ENCODE assay signal across 19 cellular contexts in genomic region chr6:90072501-90072900, GRCh38.
DNase-seq lines count a peak whose midpoint lies in the region; ATAC-seq and TF ChIP-seq lines count a peak whose summit lies in the region.
"Had no signal": no experiment of that assay in that cellular context is flagged by ENCODE, and none has a peak within 500 bp of the region (broad histone marks: within the 10 kb centered on the region; RNA-seq: fewer than 3 reads in every experiment).

No MANE protein-coding gene starts in this region.

- H3K27me3 Mint-ChIP-seq in activated T-cell treated with anti-CD3 and anti-CD28 coated beads, Interleukin-2, amount 50 U/mL, for 4 hours (ENCODE audit: low read depth): no peaks in the 10 kb centered on the region
- no peaks in the 10 kb centered on the region for H3K27me3 Mint-ChIP-seq in activated B cell treated with CpG ODN at 0.5 μM for 24 hours
- H3K27me3 Mint-ChIP-seq in HFFc6 (ENCODE audit: insufficient read depth): peaks cover 3% of the 10 kb centered on the region; the same call in 1 of the 2 replicates
- H3K27me3 Mint-ChIP-seq: CD8-positive, alpha-beta memory T cell had no signal

- POLR2A ChIA-PET in activated B cell treated with CpG ODN at 0.5 μM for 24 hours (lab: Charles Lee): interaction anchor here (0.6 to 3.2 kb wide), 8 partner anchors 11 to 211 kb away, joined by 3 to 15 read pairs (median 3); no protein-coding TSS in a partner anchor

- peaks cover 91% of the 10 kb centered on the region for H3K4me1 Mint-ChIP-seq in activated T-cell treated with anti-CD3 and anti-CD28 coated beads, Interleukin-2, amount 50 U/mL, for 4 hours (ENCODE audit: low read depth)
- H3K4me1 Mint-ChIP-seq in activated B cell treated with CpG ODN at 0.5 μM for 24 hours: peaks cover 87% of the 10 kb centered on the region
- no peaks in the 10 kb centered on the region for H3K4me1 Mint-ChIP-seq in HFFc6 (ENCODE audit: low read depth)

- H3K4me3 Mint-ChIP-seq in activated T-cell treated with anti-CD3 and anti-CD28 coated beads, Interleukin-2, amount 50 U/mL, for 4 hours: peak overlapping the region; percentile 60
- H3K4me3 Mint-ChIP-seq in activated B cell treated with CpG ODN at 0.5 μM for 24 hours: peak overlapping the region; percentile 50
- no peak overlapping the region for H3K4me3 Mint-ChIP-seq in HFFc6
- H3K4me3 Mint-ChIP-seq: activated CD8-positive, alpha-beta memory T cell treated with anti-CD3 and anti-CD28 coated beads, Interleukin-2, amount 10 ng/mL, durations not matched to agents 7 days and 5 days had no signal

- CTCF ChIA-PET in activated B cell treated with CpG ODN at 0.5 μM for 24 hours (lab: Charles Lee): interaction anchor here (1.0 to 1.8 kb wide), 4 partner anchors 22 to 144 kb away, joined by 3 to 6 read pairs (median 4); no protein-coding TSS in a partner anchor

- H3K36me3 Mint-ChIP-seq in activated T-cell treated with anti-CD3 and anti-CD28 coated beads, Interleukin-2, amount 50 U/mL, for 4 hours (ENCODE audit: insufficient read depth): peaks cover 71% of the 10 kb centered on the region
- H3K36me3 Mint-ChIP-seq in activated B cell treated with CpG ODN at 0.5 μM for 24 hours (ENCODE audit: low read depth) (peaks cover 76% of the 10 kb centered on the region), HFFc6 (ENCODE audit: low read depth) (no peaks in the 10 kb centered on the region)

- peak overlapping the region in 34 of 59 donors; percentile 0 to 91 (median 77) for H3K27ac ChIP-seq in dorsolateral prefrontal cortex
- H3K27ac ChIP-seq: cardiac muscle cell, thyroid gland, VCaP had no signal

- no peaks in the 10 kb centered on the region for H3K27me3 ChIP-seq in dorsolateral prefrontal cortex
- H3K27me3 ChIP-seq: cardiac muscle cell, thyroid gland had no signal

- TF ChIP-seq CTCF in activated B cell treated with CpG ODN at 0.5 μM for 24 hours (IDR thresholded peaks at IDR 0.05) (no peak), dorsolateral prefrontal cortex (IDR thresholded peaks at IDR 0.05 in 54 of 56, conservative IDR thresholded peaks at IDR 0.05 in 2 of 56; ENCODE audit: low read depth in 1 of 56, partially characterized antibody in 56 of 56) (no peak), HFFc6 (IDR thresholded peaks at IDR 0.05) (no peak)

- DNase-seq in activated T-cell treated with anti-CD3 and anti-CD28 coated beads, Interleukin-2, amount 50 U/mL, for 4 hours: no peak
- DNase-seq in activated T-cell treated with anti-CD3 and anti-CD28 coated beads, Interleukin-2, amount 50 U/mL, for 1 hour: no peak
- DNase-seq in activated B cell treated with CpG ODN at 0.5 μM for 24 hours: no peak
- no peak for DNase-seq in dorsolateral prefrontal cortex
- no peak for DNase-seq in stimulated activated naive CD8-positive, alpha-beta T cell treated with anti-CD3 and anti-CD28 coated beads, Interleukin-15, Interleukin-2, amounts not matched to agents 100 U/mL and 50 U/mL, for 24 hours
- DNase-seq in HFFc6: no peak
- DNase-seq in AG20443 (ENCODE audit: low spot score): no peak
- DNase-seq: activated CD8-positive, alpha-beta memory T cell treated with anti-CD3 and anti-CD28 coated beads, Interleukin-2, amount 10 ng/mL, durations not matched to agents 7 days and 5 days; DMS79 treated with DMSO at 0.1 percent for 48 hours; HCEC 1CT; left cardiac atrium; NCI-H2107; NCI-H526; SW 1271; thyroid gland had no signal

- intact Hi-C loops in activated B cell treated with CpG ODN at 0.5 μM for 24 hours (cut with micrococcal nuclease) (loop anchor here (10.0 kb wide), 2 partner anchors 48 to 128 kb away; no protein-coding TSS in a partner anchor), dorsolateral prefrontal cortex (cut with DNase I) (loop anchor here (5.0 to 10.0 kb wide), 4 partner anchors 88 to 225 kb away; partner anchors contain the start of gene BACH2 (in 1 of the 2))

- ATAC-seq in activated T-cell treated with anti-CD3 and anti-CD28 coated beads, Interleukin-2, amount 50 U/mL, for 4 hours: peak; percentile 39 to 44
- ATAC-seq in activated B cell treated with CpG ODN at 0.5 μM for 24 hours (ENCODE audit: low read depth) (peak; percentile 35), GM21423 (IDR thresholded peaks at IDR 0.05; ENCODE audit: unreplicated experiment) (no peak)
- peak; percentile 6 for ATAC-seq in stimulated activated naive CD8-positive, alpha-beta T cell treated with anti-CD3 and anti-CD28 coated beads, Interleukin-15, Interleukin-2, amounts not matched to agents 100 U/mL and 50 U/mL, for 24 hours
- ATAC-seq: activated CD8-positive, alpha-beta memory T cell treated with anti-CD3 and anti-CD28 coated beads, Interleukin-2, amount 10 ng/mL, durations not matched to agents 7 days and 5 days; left cardiac atrium had no signal

- no peaks in the 10 kb centered on the region for H3K9me3 Mint-ChIP-seq in activated T-cell treated with anti-CD3 and anti-CD28 coated beads, Interleukin-2, amount 50 U/mL, for 4 hours
- no peaks in the 10 kb centered on the region for H3K9me3 Mint-ChIP-seq in activated B cell treated with CpG ODN at 0.5 μM for 24 hours
- H3K9me3 Mint-ChIP-seq in HFFc6: no peaks in the 10 kb centered on the region; the same call in 1 of the 2 replicates
- H3K9me3 Mint-ChIP-seq: CD8-positive, alpha-beta memory T cell had no signal

- peak overlapping the region in 4 of 59 donors; percentile 1 to 33 (median 8) for H3K4me3 ChIP-seq in dorsolateral prefrontal cortex
- H3K4me3 ChIP-seq: cardiac muscle cell, thyroid gland had no signal

- H3K27ac Mint-ChIP-seq in activated B cell treated with CpG ODN at 0.5 μM for 24 hours: peak overlapping the region; percentile 61
- no peak overlapping the region for H3K27ac Mint-ChIP-seq in HFFc6
- H3K27ac Mint-ChIP-seq: activated CD8-positive, alpha-beta memory T cell treated with anti-CD3 and anti-CD28 coated beads, Interleukin-2, amount 10 ng/mL, durations not matched to agents 7 days and 5 days had no signal
